In the genomic region with DNA sequence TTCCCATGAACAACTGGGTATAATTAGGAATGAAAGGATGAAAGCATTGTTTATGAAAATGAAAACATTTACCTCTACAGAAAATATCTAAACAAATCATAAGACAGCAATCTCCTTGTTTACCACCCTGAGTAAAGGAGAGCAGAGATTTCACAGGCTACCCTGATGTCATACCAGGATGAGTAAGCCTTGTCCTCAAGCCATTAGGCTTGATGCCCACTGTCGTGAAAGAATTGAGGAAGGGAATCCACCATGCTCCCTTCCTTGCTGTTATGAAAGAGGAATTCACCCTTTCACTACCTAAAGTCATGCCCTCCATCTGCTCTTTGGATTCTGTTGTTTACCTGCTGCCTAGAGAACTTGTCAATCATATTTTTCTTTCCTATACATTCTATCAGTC, we compare ENCODE assay signal across 15 cellular contexts.
DNase-seq lines count a peak whose midpoint lies in the region; ATAC-seq, FAIRE-seq and TF ChIP-seq lines count a peak whose summit lies in the region.
"Had no signal": no experiment of that assay in that cellular context is flagged by ENCODE, and none has a peak within 500 bp of the region (broad histone marks: within the 10 kb centered on the region; RNA-seq: fewer than 3 reads in every experiment).

No MANE protein-coding gene starts in this region.

- H3K27ac ChIP-seq in ACC112 (ENCODE audit: low read depth, low read length) (peak overlapping the region; percentile 50), small intestine (ENCODE audit: low read depth in 1 of 2, low read length in 1 of 2) (no peak overlapping the region)
- H3K27ac ChIP-seq: upper lobe of left lung had no signal

- H3K4me3 ChIP-seq in ACC112 (ENCODE audit: low read depth, low read length): no peak overlapping the region
- no peak overlapping the region for H3K4me3 ChIP-seq in epithelial cell of esophagus (ENCODE audit: low read length)
- no peak overlapping the region for H3K4me3 ChIP-seq in small intestine (ENCODE audit: low read depth in 1 of 2, low read length in 2 of 2)
- H3K4me3 ChIP-seq: upper lobe of left lung had no signal

- no peaks in the 10 kb centered on the region for H3K36me3 Mint-ChIP-seq in activated T-helper 17 cell treated with anti-CD3 and anti-CD28 coated beads, Interleukin-2, amount 50 U/mL, for 72 hours (ENCODE audit: low read depth)
- peaks cover 4% of the 10 kb centered on the region for H3K36me3 Mint-ChIP-seq in glutamatergic neuron (ENCODE audit: unreplicated experiment)
- H3K36me3 Mint-ChIP-seq: stimulated activated naive B cell treated with anti-CD40 and anti-IgM and Interleukin-4, amounts not matched to agents 10 μg/mL and 1 μg/mL and 100 μg/mL, for 72 hours had no signal

- peaks cover 7% of the 10 kb centered on the region for H3K9me3 Mint-ChIP-seq in activated T-helper 17 cell treated with anti-CD3 and anti-CD28 coated beads, Interleukin-2, amount 50 U/mL, for 72 hours
- peaks cover 3% of the 10 kb centered on the region for H3K9me3 Mint-ChIP-seq in glutamatergic neuron (ENCODE audit: unreplicated experiment)

- H3K4me1 ChIP-seq in ACC112 (ENCODE audit: control insufficient read depth, insufficient read depth, low read length, unreplicated experiment) (peaks cover 9% of the 10 kb centered on the region), small intestine (ENCODE audit: control insufficient read depth in 2 of 2, insufficient read depth in 1 of 2, low read depth in 1 of 2, low read length in 1 of 2) (no peaks in the 10 kb centered on the region)
- H3K4me1 ChIP-seq: upper lobe of left lung had no signal

- H3K27me3 ChIP-seq in ACC112 (ENCODE audit: insufficient read depth, low read length): no peaks in the 10 kb centered on the region
- no peaks in the 10 kb centered on the region for H3K27me3 ChIP-seq in small intestine (ENCODE audit: control insufficient read depth in 2 of 2, insufficient read depth in 2 of 2, low read length in 2 of 2)
- H3K27me3 ChIP-seq: upper lobe of left lung had no signal

- H3K9me3 ChIP-seq in small intestine (ENCODE audit: control insufficient read depth, low read depth): no peaks in the 10 kb centered on the region
- H3K9me3 ChIP-seq: upper lobe of left lung had no signal

- H3K27ac Mint-ChIP-seq in activated T-helper 17 cell treated with anti-CD3 and anti-CD28 coated beads, Interleukin-2, amount 50 U/mL, for 72 hours: no peak overlapping the region
- no peak overlapping the region for H3K27ac Mint-ChIP-seq in glutamatergic neuron (ENCODE audit: unreplicated experiment)
- H3K27ac Mint-ChIP-seq: effector memory CD8-positive, alpha-beta T cell; mesothelial cell of epicardium; stimulated activated naive B cell treated with anti-CD40 and anti-IgM and Interleukin-4, amounts not matched to agents 10 μg/mL and 1 μg/mL and 100 μg/mL, for 72 hours had no signal

- TF ChIP-seq CTCF in epithelial cell of esophagus (IDR thresholded peaks at IDR 0.05; ENCODE audit: insufficient read depth, low read depth, low read length, missing control alignments): no peak
- TF ChIP-seq CTCF in glutamatergic neuron (IDR thresholded peaks at IDR 0.05; ENCODE audit: partially characterized antibody, unreplicated experiment): no peak

- no peaks in the 10 kb centered on the region for H3K79me2 ChIP-seq in ACC112 (ENCODE audit: control insufficient read depth, insufficient read depth, low read length, unreplicated experiment)

- H3K27me3 Mint-ChIP-seq in activated T-helper 17 cell treated with anti-CD3 and anti-CD28 coated beads, Interleukin-2, amount 50 U/mL, for 72 hours: no peaks in the 10 kb centered on the region
- no peaks in the 10 kb centered on the region for H3K27me3 Mint-ChIP-seq in glutamatergic neuron (ENCODE audit: unreplicated experiment)
- H3K27me3 Mint-ChIP-seq: effector memory CD8-positive, alpha-beta T cell; stimulated activated naive B cell treated with anti-CD40 and anti-IgM and Interleukin-4, amounts not matched to agents 10 μg/mL and 1 μg/mL and 100 μg/mL, for 72 hours had no signal

- WGBS in small intestine, 3 donors: 11 to 62% (median 41%) methylated on average over 1 of the region's 1 CpG

- no peak overlapping the region for H3K4me3 Mint-ChIP-seq in activated T-helper 17 cell treated with anti-CD3 and anti-CD28 coated beads, Interleukin-2, amount 50 U/mL, for 72 hours
- H3K4me3 Mint-ChIP-seq in glutamatergic neuron (ENCODE audit: unreplicated experiment): no peak overlapping the region
- H3K4me3 Mint-ChIP-seq: effector memory CD8-positive, alpha-beta T cell; mesothelial cell of epicardium; stimulated activated naive B cell treated with anti-CD40 and anti-IgM and Interleukin-4, amounts not matched to agents 10 μg/mL and 1 μg/mL and 100 μg/mL, for 72 hours had no signal

- no peaks in the 10 kb centered on the region for H3K36me3 ChIP-seq in ACC112 (ENCODE audit: insufficient read depth, low read length)
- H3K36me3 ChIP-seq in small intestine (ENCODE audit: control insufficient read depth in 2 of 2, insufficient read depth in 2 of 2, low read length in 2 of 2): no peaks in the 10 kb centered on the region
- H3K36me3 ChIP-seq: upper lobe of left lung had no signal

- H2AFZ ChIP-seq in ACC112 (ENCODE audit: low read length, unreplicated experiment): peak overlapping the region; percentile 23

- peak; percentile 44 for DNase-seq in NCI-H69 (lab: John Stamatoyannopoulos, UW)
- DNase-seq in epithelial cell of esophagus (ENCODE audit: low read depth): peak; percentile 70
- DNase-seq in glutamatergic neuron: no peak
- no peak for DNase-seq in small intestine
- no peak for DNase-seq in NCI-H1436 treated with DMSO at 0.1 percent for 48 hours (lab: John Stamatoyannopoulos, UW)
- DNase-seq: activated CD4-positive, CD25-positive, alpha-beta regulatory T cell treated with anti-CD3 and anti-CD28 coated beads, Interleukin-2, amount 50 U/mL, for 72 hours; activated naive CD4-positive, alpha-beta T cell; COR-L47; effector memory CD8-positive, alpha-beta T cell; stimulated activated naive B cell treated with anti-CD40 and anti-IgM and Interleukin-4, amounts not matched to agents 10 μg/mL and 1 μg/mL and 100 μg/mL, for 72 hours; upper lobe of left lung had no signal

- H3K4me1 Mint-ChIP-seq in activated T-helper 17 cell treated with anti-CD3 and anti-CD28 coated beads, Interleukin-2, amount 50 U/mL, for 72 hours: no peaks in the 10 kb centered on the region
- no peaks in the 10 kb centered on the region for H3K4me1 Mint-ChIP-seq in glutamatergic neuron (ENCODE audit: low read depth, unreplicated experiment)
- H3K4me1 Mint-ChIP-seq: mesothelial cell of epicardium; stimulated activated naive B cell treated with anti-CD40 and anti-IgM and Interleukin-4, amounts not matched to agents 10 μg/mL and 1 μg/mL and 100 μg/mL, for 72 hours had no signal

- peak; percentile 58 for ATAC-seq in GM21717 (IDR thresholded peaks at IDR 0.05; ENCODE audit: unreplicated experiment)
- no peak for ATAC-seq in activated T-helper 17 cell treated with anti-CD3 and anti-CD28 coated beads, Interleukin-2, amount 50 U/mL, for 72 hours (replicated peaks)
- ATAC-seq: effector memory CD8-positive, alpha-beta T cell; stimulated activated naive B cell treated with anti-CD40 and anti-IgM and Interleukin-4, amounts not matched to agents 10 μg/mL and 1 μg/mL and 100 μg/mL, for 72 hours had no signal

- no peak for FAIRE-seq in small intestine (lab: Jason Lieb, UNC)

Comparison
In these comparisons a context has a peak if more than half of its experiments do, and no peak if none do; other contexts are left out.
1. DNase-seq: peak in NCI-H69 (single experiment) and epithelial cell of esophagus (single experiment); none in glutamatergic neuron (single experiment), small intestine (single experiment) and NCI-H1436 treated with DMSO at 0.1 percent for 48 hours (single experiment).